9 cellular contexts compared by ENCODE assay signal in the genomic region with DNA sequence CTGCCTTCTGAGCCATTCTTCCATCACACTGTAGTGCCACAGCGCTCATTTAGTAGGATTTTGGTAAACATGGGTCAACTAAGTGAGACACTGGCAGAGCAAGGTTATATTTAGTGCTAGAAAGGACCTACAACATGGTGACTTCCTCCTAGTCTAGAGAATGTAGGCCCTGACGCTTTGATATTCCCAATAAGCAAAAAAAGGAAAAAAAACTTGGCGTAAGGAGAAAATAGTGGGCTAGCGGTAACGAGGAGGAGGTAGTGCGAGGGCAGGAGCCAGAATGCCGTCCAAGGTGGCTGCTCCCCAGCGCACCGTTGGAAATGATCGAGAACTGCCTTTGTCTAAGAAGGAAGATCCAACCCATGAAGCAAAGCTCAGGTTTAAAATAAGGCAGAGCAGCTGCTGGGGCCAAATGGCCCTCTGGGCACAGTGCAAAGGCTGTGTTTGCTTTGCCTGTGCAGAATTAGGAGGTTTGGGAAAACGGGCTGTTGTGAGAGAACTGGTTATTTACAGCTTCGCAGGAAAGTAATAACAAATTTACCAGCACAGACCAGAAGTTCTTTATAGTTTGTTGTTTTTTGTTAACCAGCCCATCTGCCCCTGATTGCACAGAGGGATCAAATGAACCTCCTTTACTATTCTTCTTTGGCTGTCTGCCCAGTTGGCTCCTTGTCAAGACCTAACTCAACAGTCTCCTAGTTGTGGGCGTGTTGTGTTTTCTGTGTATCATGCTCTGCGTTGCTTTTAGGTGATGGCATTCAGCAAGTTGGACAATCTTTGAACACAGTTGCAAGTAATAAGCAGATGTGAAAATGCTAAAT.
DNase-seq lines count a peak whose midpoint lies in the region; ATAC-seq and TF ChIP-seq lines count a peak whose summit lies in the region.
"Had no signal": no experiment of that assay in that cellular context is flagged by ENCODE, and none has a peak within 500 bp of the region (broad histone marks: within the 10 kb centered on the region; RNA-seq: fewer than 3 reads in every experiment).

No MANE protein-coding gene starts in this region.

- H3K9ac ChIP-seq in endodermal cell (ENCODE audit: extremely low read depth, low read length, poor library complexity, severe bottlenecking) = no peak overlapping the region

- intact Hi-C loops in adrenal gland (cut with DNase I) = loop anchor here (10.0 kb wide), 1 partner anchor 132 kb away; the partner anchor contains the start of gene ASAP2 (in 2 of the 2)

- H3K4me1 ChIP-seq in adrenal gland (replicated peaks in 1 of 2) = no peaks in the 10 kb centered on the region
- peaks cover 7% of the 10 kb centered on the region for H3K4me1 ChIP-seq in endodermal cell (ENCODE audit: control insufficient read depth, insufficient read depth, low read length)

- H3K4me3 ChIP-seq in adrenal gland = no peak overlapping the region
- H3K4me3 ChIP-seq in kidney epithelial cell (ENCODE audit: low read depth, low read length) = no peak overlapping the region
- H3K4me3 ChIP-seq in endodermal cell (ENCODE audit: low read length) = no peak overlapping the region

- peak; percentile 94 for DNase-seq in COLO829 (ENCODE audit: low spot score)
- DNase-seq in NCI-H1694 (lab: John Stamatoyannopoulos, UW) = peak; percentile 100
- peak; percentile 27 to 60 (median 40) for DNase-seq in adrenal gland
- peak; percentile 63 for DNase-seq in kidney epithelial cell (ENCODE audit: low read depth)
- DNase-seq in endodermal cell = no peak
- DNase-seq in activated naive CD8-positive, alpha-beta T cell treated with anti-CD3 and anti-CD28 coated beads, Interleukin-2, amount 50 U/mL, for 24 hours = no peak

- H3K36me3 ChIP-seq in adrenal gland (replicated peaks in 1 of 2) (no peaks in the 10 kb centered on the region), kidney epithelial cell (ENCODE audit: control insufficient read depth, insufficient read depth, low read length) (no peaks in the 10 kb centered on the region), endodermal cell (ENCODE audit: control insufficient read depth, insufficient read depth, low read length) (peaks cover 5% of the 10 kb centered on the region)

- no peak overlapping the region for H3K27ac ChIP-seq in adrenal gland
- no peak overlapping the region for H3K27ac ChIP-seq in endodermal cell (ENCODE audit: low read depth, low read length)

- H3K27me3 ChIP-seq in adrenal gland = no peaks in the 10 kb centered on the region
- H3K27me3 ChIP-seq in kidney epithelial cell (ENCODE audit: control insufficient read depth, insufficient read depth, low read length) = no peaks in the 10 kb centered on the region
- H3K27me3 ChIP-seq in endodermal cell (ENCODE audit: control insufficient read depth, insufficient read depth, low read length, poor library complexity, severe bottlenecking) = no peaks in the 10 kb centered on the region

- TF ChIP-seq CTCF in adrenal gland (IDR thresholded peaks at IDR 0.05) (no peak), kidney epithelial cell (IDR thresholded peaks at IDR 0.05; ENCODE audit: insufficient read depth, low read length, poor library complexity, severe bottlenecking) (no peak), endodermal cell (conservative IDR thresholded peaks at IDR 0.05) (no peak)

- no peak overlapping the region for H3K4me3 Mint-ChIP-seq in endodermal cell
- no peak overlapping the region for H3K4me3 Mint-ChIP-seq in activated naive CD8-positive, alpha-beta T cell treated with anti-CD3 and anti-CD28 coated beads, Interleukin-2, amount 50 U/mL, for 24 hours
- H3K4me3 Mint-ChIP-seq: activated naive CD8-positive, alpha-beta T cell had no signal

- no peaks in the 10 kb centered on the region for H3K27me3 Mint-ChIP-seq in endodermal cell (ENCODE audit: insufficient read depth)
- no peaks in the 10 kb centered on the region for H3K27me3 Mint-ChIP-seq in activated naive CD8-positive, alpha-beta T cell treated with anti-CD3 and anti-CD28 coated beads, Interleukin-2, amount 50 U/mL, for 24 hours
- H3K27me3 Mint-ChIP-seq: activated naive CD8-positive, alpha-beta T cell had no signal

- 79 to 84% (median 83%) methylated on average over 14 of the region's 14 CpGs for WGBS in adrenal gland, 4 donors
- WGBS in endodermal cell (ENCODE audit: insufficient coverage in 1 of 2, insufficient read length in 1 of 2), 2 experiments = 93 to 97% methylated on average over 13 to 14 of the region's 14 CpGs

- no peaks in the 10 kb centered on the region for H3K9me3 Mint-ChIP-seq in endodermal cell
- H3K9me3 Mint-ChIP-seq in activated naive CD8-positive, alpha-beta T cell treated with anti-CD3 and anti-CD28 coated beads, Interleukin-2, amount 50 U/mL, for 24 hours = no peaks in the 10 kb centered on the region

- TF ChIP-seq POLR2A in adrenal gland (IDR thresholded peaks at IDR 0.05) = no peak

- H3K36me3 Mint-ChIP-seq in endodermal cell (ENCODE audit: low read depth) = peaks cover under 1% of the 10 kb centered on the region
- H3K36me3 Mint-ChIP-seq in activated naive CD8-positive, alpha-beta T cell treated with anti-CD3 and anti-CD28 coated beads, Interleukin-2, amount 50 U/mL, for 24 hours (ENCODE audit: low read depth) = no peaks in the 10 kb centered on the region
- H3K36me3 Mint-ChIP-seq: activated naive CD8-positive, alpha-beta T cell had no signal

- peaks cover 12% of the 10 kb centered on the region for H3K4me1 Mint-ChIP-seq in endodermal cell
- peaks cover 2% of the 10 kb centered on the region for H3K4me1 Mint-ChIP-seq in activated naive CD8-positive, alpha-beta T cell treated with anti-CD3 and anti-CD28 coated beads, Interleukin-2, amount 50 U/mL, for 24 hours

- H3K9me3 ChIP-seq in adrenal gland (replicated peaks in 1 of 3) (no peaks in the 10 kb centered on the region), endodermal cell (ENCODE audit: control insufficient read depth, low read length) (no peaks in the 10 kb centered on the region)

- H3K27ac Mint-ChIP-seq in endodermal cell = no peak overlapping the region
- H3K27ac Mint-ChIP-seq in activated naive CD8-positive, alpha-beta T cell treated with anti-CD3 and anti-CD28 coated beads, Interleukin-2, amount 50 U/mL, for 24 hours = no peak overlapping the region
- H3K27ac Mint-ChIP-seq: activated naive CD8-positive, alpha-beta T cell had no signal

- ATAC-seq in HG03460 (IDR thresholded peaks at IDR 0.05; ENCODE audit: unreplicated experiment) (no peak), HG03280 (IDR thresholded peaks at IDR 0.05; ENCODE audit: unreplicated experiment) (no peak)
- no peak for ATAC-seq in activated naive CD8-positive, alpha-beta T cell treated with anti-CD3 and anti-CD28 coated beads, Interleukin-2, amount 50 U/mL, for 24 hours

Comparison
In these comparisons a context has a peak if more than half of its experiments do, and no peak if none do; other contexts are left out.
1. DNase-seq: peak in COLO829 (single experiment), NCI-H1694 (single experiment), adrenal gland (7 of 7) and kidney epithelial cell (single experiment); none in endodermal cell (single experiment) and activated naive CD8-positive, alpha-beta T cell treated with anti-CD3 and anti-CD28 coated beads, Interleukin-2, amount 50 U/mL, for 24 hours (single experiment).